Comparison of ENCODE assay signal across 8 cellular contexts in genomic region chr13:66657165-66657895, GRCh38.
A peak's percentile ranks its signal among the peaks of the same experiment; 100 is the strongest.
DNase-seq lines count a peak whose midpoint lies in the region; FAIRE-seq and TF ChIP-seq lines count a peak whose summit lies in the region.

No MANE protein-coding gene starts in this region.

- TF ChIP-seq POLR2A in uterus (IDR thresholded peaks at IDR 0.05): no peak

- H3K27ac Mint-ChIP-seq in chondrocyte (ENCODE audit: unreplicated experiment): no peak overlapping the region

- no peaks in the 10 kb centered on the region for H3K36me3 ChIP-seq in uterus

- H3K9me3 ChIP-seq in uterus: no peaks in the 10 kb centered on the region

- H3K4me1 ChIP-seq in uterus: no peaks in the 10 kb centered on the region

- FAIRE-seq in islet of Langerhans (lab: Jason Lieb, UNC): peak; percentile 98

- no peak overlapping the region for H3K4me3 Mint-ChIP-seq in chondrocyte (ENCODE audit: unreplicated experiment)

- DNase-seq in AG20443 (ENCODE audit: low spot score) (peak; percentile 19), NCI-H1694 treated with DMSO at 0.1 percent for 48 hours (lab: John Stamatoyannopoulos, UW) (peak; percentile 93), amniotic stem cell (lab: John Stamatoyannopoulos, UW) (peak; percentile 80), uterus (peak; percentile 24 to 37), chondrocyte (ENCODE audit: low spot score) (no peak), mesenteric fat pad (ENCODE audit: low spot score) (no peak)
- no peak for DNase-seq in central memory CD4-positive, alpha-beta T cell

- peaks cover 6% of the 10 kb centered on the region for H3K36me3 Mint-ChIP-seq in chondrocyte (ENCODE audit: low read depth)

- intact Hi-C loops in uterus (cut with DNase I; ENCODE audit: low total_unique reads): no loop called here

- no peaks in the 10 kb centered on the region for H3K27me3 ChIP-seq in uterus

- H3K4me3 ChIP-seq in uterus: no peak overlapping the region

- H3K4me1 Mint-ChIP-seq in chondrocyte (ENCODE audit: low read depth): peaks cover 30% of the 10 kb centered on the region

- H3K27me3 Mint-ChIP-seq in chondrocyte (ENCODE audit: low read depth): no peaks in the 10 kb centered on the region

- H3K9me3 Mint-ChIP-seq in chondrocyte (ENCODE audit: low read depth): peaks cover 11% of the 10 kb centered on the region

- H3K27ac ChIP-seq in uterus: no peak overlapping the region

- no peak for TF ChIP-seq CTCF in uterus (IDR thresholded peaks at IDR 0.05)
- no peak for TF ChIP-seq CTCF in chondrocyte (IDR thresholded peaks at IDR 0.05)

Comparison
In these comparisons a context has a peak if more than half of its experiments do, and no peak if none do; other contexts are left out.
1. DNase-seq: peak in AG20443 (single experiment), NCI-H1694 treated with DMSO at 0.1 percent for 48 hours (single experiment), amniotic stem cell (single experiment) and uterus (2 of 2); none in chondrocyte (single experiment), mesenteric fat pad (single experiment) and central memory CD4-positive, alpha-beta T cell (single experiment).